1 cellular context compared by ENCODE assay signal in the genomic region with DNA sequence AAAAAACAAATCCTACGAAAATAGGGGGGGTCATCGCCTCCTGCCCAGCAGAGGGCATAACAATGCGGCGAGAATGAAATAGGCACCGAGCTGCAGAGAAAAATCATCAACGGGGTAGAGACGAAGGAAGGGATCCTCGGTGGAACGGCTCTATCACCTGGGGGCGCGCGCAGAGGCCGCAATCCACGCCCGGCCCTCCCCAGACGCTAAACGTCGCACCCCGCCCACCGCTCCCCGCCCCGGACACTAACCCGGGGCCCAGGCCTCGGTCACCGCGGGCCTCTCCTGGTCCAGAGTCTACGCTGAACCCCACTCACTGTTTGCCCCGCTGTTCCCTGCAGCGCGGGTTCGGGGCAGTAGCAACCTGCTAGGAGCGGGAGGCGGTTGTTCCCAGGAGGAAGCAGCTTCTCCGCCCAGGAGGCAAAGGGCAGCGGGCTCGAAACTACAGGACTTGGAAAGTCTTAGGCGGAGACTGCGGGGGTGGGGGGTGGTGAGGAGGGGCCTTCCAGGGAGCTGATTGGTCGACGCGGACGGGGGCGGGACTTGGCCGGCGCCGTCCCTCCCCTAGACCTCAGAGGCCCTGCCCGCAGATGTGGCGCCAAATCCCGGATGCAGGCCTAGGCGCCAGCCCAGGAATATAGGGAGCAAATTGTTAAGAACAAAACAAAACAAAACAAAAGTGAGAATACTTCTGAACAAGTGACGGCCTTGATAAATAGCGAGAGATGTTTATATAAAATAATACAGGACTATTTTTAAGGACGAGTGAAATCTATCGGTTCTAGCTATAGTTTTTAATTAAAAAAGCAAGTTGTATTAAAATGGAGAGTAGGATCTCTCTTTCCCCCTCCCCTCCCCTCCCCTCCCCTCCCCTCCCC.
TF ChIP-seq lines count a peak whose summit lies in the region.

A gene with protein sequence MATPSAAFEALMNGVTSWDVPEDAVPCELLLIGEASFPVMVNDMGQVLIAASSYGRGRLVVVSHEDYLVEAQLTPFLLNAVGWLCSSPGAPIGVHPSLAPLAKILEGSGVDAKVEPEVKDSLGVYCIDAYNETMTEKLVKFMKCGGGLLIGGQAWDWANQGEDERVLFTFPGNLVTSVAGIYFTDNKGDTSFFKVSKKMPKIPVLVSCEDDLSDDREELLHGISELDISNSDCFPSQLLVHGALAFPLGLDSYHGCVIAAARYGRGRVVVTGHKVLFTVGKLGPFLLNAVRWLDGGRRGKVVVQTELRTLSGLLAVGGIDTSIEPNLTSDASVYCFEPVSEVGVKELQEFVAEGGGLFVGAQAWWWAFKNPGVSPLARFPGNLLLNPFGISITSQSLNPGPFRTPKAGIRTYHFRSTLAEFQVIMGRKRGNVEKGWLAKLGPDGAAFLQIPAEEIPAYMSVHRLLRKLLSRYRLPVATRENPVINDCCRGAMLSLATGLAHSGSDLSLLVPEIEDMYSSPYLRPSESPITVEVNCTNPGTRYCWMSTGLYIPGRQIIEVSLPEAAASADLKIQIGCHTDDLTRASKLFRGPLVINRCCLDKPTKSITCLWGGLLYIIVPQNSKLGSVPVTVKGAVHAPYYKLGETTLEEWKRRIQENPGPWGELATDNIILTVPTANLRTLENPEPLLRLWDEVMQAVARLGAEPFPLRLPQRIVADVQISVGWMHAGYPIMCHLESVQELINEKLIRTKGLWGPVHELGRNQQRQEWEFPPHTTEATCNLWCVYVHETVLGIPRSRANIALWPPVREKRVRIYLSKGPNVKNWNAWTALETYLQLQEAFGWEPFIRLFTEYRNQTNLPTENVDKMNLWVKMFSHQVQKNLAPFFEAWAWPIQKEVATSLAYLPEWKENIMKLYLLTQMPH (minus strand): TSS at position 467 of the 878 bp plus-strand sequence. CDS start 25,568 bp downstream, outside the sequence.

TF ChIP-seq in K562, 482 proteins besides CTCF, POLR2A, EP300 and RAD21 (continued from another document and continues in another):
- TF ChIP-seq, protein P1, sequence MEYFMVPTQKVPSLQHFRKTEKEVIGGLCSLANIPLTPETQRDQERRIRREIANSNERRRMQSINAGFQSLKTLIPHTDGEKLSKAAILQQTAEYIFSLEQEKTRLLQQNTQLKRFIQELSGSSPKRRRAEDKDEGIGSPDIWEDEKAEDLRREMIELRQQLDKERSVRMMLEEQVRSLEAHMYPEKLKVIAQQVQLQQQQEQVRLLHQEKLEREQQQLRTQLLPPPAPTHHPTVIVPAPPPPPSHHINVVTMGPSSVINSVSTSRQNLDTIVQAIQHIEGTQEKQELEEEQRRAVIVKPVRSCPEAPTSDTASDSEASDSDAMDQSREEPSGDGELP (CRISPR knock-in tag; IDR thresholded peaks at IDR 0.05; ENCODE audit: borderline replicate concordance) = peak; percentile 92
- TF ChIP-seq CHD4 (IDR thresholded peaks at IDR 0.05; ENCODE audit: insufficient read depth, insufficient replicate concordance, low read depth, low read length, poor library complexity, severe bottlenecking) = no peak
- TF ChIP-seq, protein P2, sequence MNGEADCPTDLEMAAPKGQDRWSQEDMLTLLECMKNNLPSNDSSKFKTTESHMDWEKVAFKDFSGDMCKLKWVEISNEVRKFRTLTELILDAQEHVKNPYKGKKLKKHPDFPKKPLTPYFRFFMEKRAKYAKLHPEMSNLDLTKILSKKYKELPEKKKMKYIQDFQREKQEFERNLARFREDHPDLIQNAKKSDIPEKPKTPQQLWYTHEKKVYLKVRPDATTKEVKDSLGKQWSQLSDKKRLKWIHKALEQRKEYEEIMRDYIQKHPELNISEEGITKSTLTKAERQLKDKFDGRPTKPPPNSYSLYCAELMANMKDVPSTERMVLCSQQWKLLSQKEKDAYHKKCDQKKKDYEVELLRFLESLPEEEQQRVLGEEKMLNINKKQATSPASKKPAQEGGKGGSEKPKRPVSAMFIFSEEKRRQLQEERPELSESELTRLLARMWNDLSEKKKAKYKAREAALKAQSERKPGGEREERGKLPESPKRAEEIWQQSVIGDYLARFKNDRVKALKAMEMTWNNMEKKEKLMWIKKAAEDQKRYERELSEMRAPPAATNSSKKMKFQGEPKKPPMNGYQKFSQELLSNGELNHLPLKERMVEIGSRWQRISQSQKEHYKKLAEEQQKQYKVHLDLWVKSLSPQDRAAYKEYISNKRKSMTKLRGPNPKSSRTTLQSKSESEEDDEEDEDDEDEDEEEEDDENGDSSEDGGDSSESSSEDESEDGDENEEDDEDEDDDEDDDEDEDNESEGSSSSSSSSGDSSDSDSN (IDR thresholded peaks at IDR 0.05; ENCODE audit: borderline replicate concordance in 1 of 2, low read depth in 2 of 2, low read length in 2 of 2) = peak in 1 of 2 experiments; percentile 55; a peak in 2 of 4 replicates
- no peak for TF ChIP-seq FOXJ2 (tag; IDR thresholded peaks at IDR 0.05)
- TF ChIP-seq, protein P3, sequence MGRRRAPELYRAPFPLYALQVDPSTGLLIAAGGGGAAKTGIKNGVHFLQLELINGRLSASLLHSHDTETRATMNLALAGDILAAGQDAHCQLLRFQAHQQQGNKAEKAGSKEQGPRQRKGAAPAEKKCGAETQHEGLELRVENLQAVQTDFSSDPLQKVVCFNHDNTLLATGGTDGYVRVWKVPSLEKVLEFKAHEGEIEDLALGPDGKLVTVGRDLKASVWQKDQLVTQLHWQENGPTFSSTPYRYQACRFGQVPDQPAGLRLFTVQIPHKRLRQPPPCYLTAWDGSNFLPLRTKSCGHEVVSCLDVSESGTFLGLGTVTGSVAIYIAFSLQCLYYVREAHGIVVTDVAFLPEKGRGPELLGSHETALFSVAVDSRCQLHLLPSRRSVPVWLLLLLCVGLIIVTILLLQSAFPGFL (CRISPR knock-in tag; IDR thresholded peaks at IDR 0.05) = 0 out of 2 replicates have a peak, but pooled peaks have one; percentile 10
- TF ChIP-seq FIP1L1 (IDR thresholded peaks at IDR 0.05; ENCODE audit: low read depth, low read length, poor library complexity, severe bottlenecking) = no peak
- peak; percentile 73; the same call in 1 of the 2 replicates for TF ChIP-seq ZBTB1 (CRISPR knock-in tag; IDR thresholded peaks at IDR 0.05; ENCODE audit: borderline replicate concordance, low read depth)
- TF ChIP-seq, protein P4, sequence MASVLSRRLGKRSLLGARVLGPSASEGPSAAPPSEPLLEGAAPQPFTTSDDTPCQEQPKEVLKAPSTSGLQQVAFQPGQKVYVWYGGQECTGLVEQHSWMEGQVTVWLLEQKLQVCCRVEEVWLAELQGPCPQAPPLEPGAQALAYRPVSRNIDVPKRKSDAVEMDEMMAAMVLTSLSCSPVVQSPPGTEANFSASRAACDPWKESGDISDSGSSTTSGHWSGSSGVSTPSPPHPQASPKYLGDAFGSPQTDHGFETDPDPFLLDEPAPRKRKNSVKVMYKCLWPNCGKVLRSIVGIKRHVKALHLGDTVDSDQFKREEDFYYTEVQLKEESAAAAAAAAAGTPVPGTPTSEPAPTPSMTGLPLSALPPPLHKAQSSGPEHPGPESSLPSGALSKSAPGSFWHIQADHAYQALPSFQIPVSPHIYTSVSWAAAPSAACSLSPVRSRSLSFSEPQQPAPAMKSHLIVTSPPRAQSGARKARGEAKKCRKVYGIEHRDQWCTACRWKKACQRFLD (CRISPR knock-in tag; IDR thresholded peaks at IDR 0.05) = peak; percentile 80
- TF ChIP-seq SPI1 (IDR thresholded peaks at IDR 0.05; ENCODE audit: borderline replicate concordance, low read depth, low read length) = no peak
- TF ChIP-seq SMARCE1 (IDR thresholded peaks at IDR 0.05) = peak; percentile 71; the same call in 1 of the 2 replicates
- no peak for TF ChIP-seq ZNF408 (CRISPR knock-in tag; IDR thresholded peaks at IDR 0.05; ENCODE audit: low read depth)
- TF ChIP-seq CBX3 (IDR thresholded peaks at IDR 0.05; ENCODE audit: borderline replicate concordance in 1 of 2, low read length in 2 of 2) = peak in 1 of 2 experiments; percentile 48; a peak in 1 of 3 replicates
- TF ChIP-seq, protein P5, sequence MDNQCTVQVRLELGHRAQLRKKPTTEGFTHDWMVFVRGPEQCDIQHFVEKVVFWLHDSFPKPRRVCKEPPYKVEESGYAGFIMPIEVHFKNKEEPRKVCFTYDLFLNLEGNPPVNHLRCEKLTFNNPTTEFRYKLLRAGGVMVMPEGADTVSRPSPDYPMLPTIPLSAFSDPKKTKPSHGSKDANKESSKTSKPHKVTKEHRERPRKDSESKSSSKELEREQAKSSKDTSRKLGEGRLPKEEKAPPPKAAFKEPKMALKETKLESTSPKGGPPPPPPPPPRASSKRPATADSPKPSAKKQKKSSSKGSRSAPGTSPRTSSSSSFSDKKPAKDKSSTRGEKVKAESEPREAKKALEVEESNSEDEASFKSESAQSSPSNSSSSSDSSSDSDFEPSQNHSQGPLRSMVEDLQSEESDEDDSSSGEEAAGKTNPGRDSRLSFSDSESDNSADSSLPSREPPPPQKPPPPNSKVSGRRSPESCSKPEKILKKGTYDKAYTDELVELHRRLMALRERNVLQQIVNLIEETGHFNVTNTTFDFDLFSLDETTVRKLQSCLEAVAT (IDR thresholded peaks at IDR 0.05) = peak; percentile 43 to 64; a peak in 2 of 4 replicates
- TF ChIP-seq MAZ (CRISPR knock-in tag; conservative IDR thresholded peaks at IDR 0.05 in 1 of 2, IDR thresholded peaks at IDR 0.05 in 1 of 2) = peak; percentile 95 to 100
- TF ChIP-seq ZNF436 (CRISPR knock-in tag; IDR thresholded peaks at IDR 0.05) = no peak
- TF ChIP-seq SNRNP70 (optimal IDR thresholded peaks at IDR 0.05; ENCODE audit: low read depth, low read length) = no peak
- peak; percentile 13 to 68; a peak in 1 of 4 replicates for TF ChIP-seq FOXA3 (CRISPR knock-in tag; conservative IDR thresholded peaks at IDR 0.05 in 1 of 2, IDR thresholded peaks at IDR 0.05 in 1 of 2)
- no peak for TF ChIP-seq ZNF699 (CRISPR knock-in tag; IDR thresholded peaks at IDR 0.05; ENCODE audit: insufficient replicate concordance)
- TF ChIP-seq TGIF2 (CRISPR knock-in tag; IDR thresholded peaks at IDR 0.05) = no peak; the same call in 1 of the 2 replicates
- no peak for TF ChIP-seq ZNF347 (CRISPR knock-in tag; IDR thresholded peaks at IDR 0.05; ENCODE audit: low read depth)
- TF ChIP-seq GTF2F1 (IDR thresholded peaks at IDR 0.05; ENCODE audit: low read depth, low read length) = no peak
- TF ChIP-seq SP1 (CRISPR knock-in tag; IDR thresholded peaks at IDR 0.05) = peak; percentile 89
- TF ChIP-seq, protein P6, sequence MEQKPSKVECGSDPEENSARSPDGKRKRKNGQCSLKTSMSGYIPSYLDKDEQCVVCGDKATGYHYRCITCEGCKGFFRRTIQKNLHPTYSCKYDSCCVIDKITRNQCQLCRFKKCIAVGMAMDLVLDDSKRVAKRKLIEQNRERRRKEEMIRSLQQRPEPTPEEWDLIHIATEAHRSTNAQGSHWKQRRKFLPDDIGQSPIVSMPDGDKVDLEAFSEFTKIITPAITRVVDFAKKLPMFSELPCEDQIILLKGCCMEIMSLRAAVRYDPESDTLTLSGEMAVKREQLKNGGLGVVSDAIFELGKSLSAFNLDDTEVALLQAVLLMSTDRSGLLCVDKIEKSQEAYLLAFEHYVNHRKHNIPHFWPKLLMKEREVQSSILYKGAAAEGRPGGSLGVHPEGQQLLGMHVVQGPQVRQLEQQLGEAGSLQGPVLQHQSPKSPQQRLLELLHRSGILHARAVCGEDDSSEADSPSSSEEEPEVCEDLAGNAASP (IDR thresholded peaks at IDR 0.05) = no peak
- no peak for TF ChIP-seq BCL6 (CRISPR knock-in tag; IDR thresholded peaks at IDR 0.05)
- TF ChIP-seq ZNF41 (CRISPR knock-in tag; conservative IDR thresholded peaks at IDR 0.05) = 0 out of 2 replicates have a peak, but pooled peaks have one; percentile 50
- TF ChIP-seq BRD4 (IDR thresholded peaks at IDR 0.05) = peak; percentile 83; the same call in 1 of the 2 replicates
- TF ChIP-seq PTRF (tag; IDR thresholded peaks at IDR 0.05) = no peak
- TF ChIP-seq SMARCA5 (IDR thresholded peaks at IDR 0.05) = peak; percentile 76; the same call in 1 of the 2 replicates
- peak; percentile 89 for TF ChIP-seq SMAD4 (CRISPR knock-in tag; conservative IDR thresholded peaks at IDR 0.05)
- TF ChIP-seq, protein P7, sequence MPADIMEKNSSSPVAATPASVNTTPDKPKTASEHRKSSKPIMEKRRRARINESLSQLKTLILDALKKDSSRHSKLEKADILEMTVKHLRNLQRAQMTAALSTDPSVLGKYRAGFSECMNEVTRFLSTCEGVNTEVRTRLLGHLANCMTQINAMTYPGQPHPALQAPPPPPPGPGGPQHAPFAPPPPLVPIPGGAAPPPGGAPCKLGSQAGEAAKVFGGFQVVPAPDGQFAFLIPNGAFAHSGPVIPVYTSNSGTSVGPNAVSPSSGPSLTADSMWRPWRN (IDR thresholded peaks at IDR 0.05; ENCODE audit: low read depth) = peak; percentile 46; the same call in 1 of the 2 replicates
- TF ChIP-seq NR2C2 (CRISPR knock-in tag; IDR thresholded peaks at IDR 0.05) = 0 out of 2 replicates have a peak, but pooled peaks have one; percentile 44
- TF ChIP-seq NR2C2 (tag; IDR thresholded peaks at IDR 0.05) = peak; percentile 89
- TF ChIP-seq, protein P8, sequence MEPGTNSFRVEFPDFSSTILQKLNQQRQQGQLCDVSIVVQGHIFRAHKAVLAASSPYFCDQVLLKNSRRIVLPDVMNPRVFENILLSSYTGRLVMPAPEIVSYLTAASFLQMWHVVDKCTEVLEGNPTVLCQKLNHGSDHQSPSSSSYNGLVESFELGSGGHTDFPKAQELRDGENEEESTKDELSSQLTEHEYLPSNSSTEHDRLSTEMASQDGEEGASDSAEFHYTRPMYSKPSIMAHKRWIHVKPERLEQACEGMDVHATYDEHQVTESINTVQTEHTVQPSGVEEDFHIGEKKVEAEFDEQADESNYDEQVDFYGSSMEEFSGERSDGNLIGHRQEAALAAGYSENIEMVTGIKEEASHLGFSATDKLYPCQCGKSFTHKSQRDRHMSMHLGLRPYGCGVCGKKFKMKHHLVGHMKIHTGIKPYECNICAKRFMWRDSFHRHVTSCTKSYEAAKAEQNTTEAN (CRISPR knock-in tag; IDR thresholded peaks at IDR 0.05) = no peak
- TF ChIP-seq, protein P9, sequence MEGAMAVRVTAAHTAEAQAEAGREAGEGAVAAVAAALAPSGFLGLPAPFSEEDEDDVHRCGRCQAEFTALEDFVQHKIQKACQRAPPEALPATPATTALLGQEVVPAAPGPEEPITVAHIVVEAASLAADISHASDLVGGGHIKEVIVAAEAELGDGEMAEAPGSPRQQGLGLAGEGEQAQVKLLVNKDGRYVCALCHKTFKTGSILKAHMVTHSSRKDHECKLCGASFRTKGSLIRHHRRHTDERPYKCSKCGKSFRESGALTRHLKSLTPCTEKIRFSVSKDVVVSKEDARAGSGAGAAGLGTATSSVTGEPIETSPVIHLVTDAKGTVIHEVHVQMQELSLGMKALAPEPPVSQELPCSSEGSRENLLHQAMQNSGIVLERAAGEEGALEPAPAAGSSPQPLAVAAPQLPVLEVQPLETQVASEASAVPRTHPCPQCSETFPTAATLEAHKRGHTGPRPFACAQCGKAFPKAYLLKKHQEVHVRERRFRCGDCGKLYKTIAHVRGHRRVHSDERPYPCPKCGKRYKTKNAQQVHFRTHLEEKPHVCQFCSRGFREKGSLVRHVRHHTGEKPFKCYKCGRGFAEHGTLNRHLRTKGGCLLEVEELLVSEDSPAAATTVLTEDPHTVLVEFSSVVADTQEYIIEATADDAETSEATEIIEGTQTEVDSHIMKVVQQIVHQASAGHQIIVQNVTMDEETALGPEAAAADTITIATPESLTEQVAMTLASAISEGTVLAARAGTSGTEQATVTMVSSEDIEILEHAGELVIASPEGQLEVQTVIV (CRISPR knock-in tag; IDR thresholded peaks at IDR 0.05; ENCODE audit: borderline replicate concordance) = no peak; the same call in 1 of the 2 replicates
- no peak for TF ChIP-seq MEIS2 (IDR thresholded peaks at IDR 0.05; ENCODE audit: partially characterized antibody)
- TF ChIP-seq SIRT6 (IDR thresholded peaks at IDR 0.05; ENCODE audit: low read depth, low read length) = no peak
- no peak for TF ChIP-seq ZNF707 (CRISPR knock-in tag; conservative IDR thresholded peaks at IDR 0.05)
- peak; percentile 100 for TF ChIP-seq EGR1 (conservative IDR thresholded peaks at IDR 0.05)
